18 cellular contexts compared by ENCODE assay signal in the genomic region with DNA sequence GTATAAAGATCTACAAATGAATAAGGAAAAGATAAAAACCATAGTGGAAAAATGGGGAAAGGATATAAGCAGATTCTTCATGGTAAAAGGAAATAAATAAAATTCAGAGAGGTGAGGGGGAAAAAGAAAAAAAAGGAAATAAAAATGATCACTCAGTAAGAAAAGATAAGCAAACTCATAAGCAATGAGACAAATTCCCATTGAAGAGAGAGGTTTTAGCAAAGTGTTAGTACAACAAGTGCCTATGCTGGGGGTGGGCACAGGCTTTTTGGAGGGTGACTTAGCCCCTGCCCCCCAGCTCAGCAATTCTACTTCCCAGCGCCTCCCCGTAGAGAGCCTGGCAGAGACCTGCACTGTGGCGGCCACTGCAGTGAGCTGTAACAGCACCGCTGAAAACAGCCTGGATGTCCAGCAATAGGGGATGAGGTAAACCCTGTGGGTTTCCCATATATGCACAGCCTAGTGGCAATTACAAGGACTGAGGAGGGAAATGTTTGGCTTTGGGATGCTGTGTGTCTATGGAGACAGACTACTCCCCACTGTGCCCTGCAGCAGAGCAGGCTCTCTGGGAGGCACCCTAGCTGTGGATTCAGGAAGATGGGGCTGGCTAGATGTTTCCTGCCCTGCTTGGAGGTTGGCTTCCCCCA. TPM values are rescaled to one million over a fixed set of nuclear protein-coding genes. Genes with fewer than 3 reads are reported as not detected.
DNase-seq lines count a peak whose midpoint lies in the region; ATAC-seq and TF ChIP-seq lines count a peak whose summit lies in the region.
"Had no signal": no experiment of that assay in that cellular context is flagged by ENCODE, and none has a peak within 500 bp of the region (broad histone marks: within the 10 kb centered on the region; RNA-seq: fewer than 3 reads in every experiment).

No MANE protein-coding gene starts in this region.

- DNase-seq in NCI-H82 (lab: John Stamatoyannopoulos, UW) = peak; percentile 12
- DNase-seq in NCI-H82 treated with DMSO at 0.1 percent for 48 hours (lab: John Stamatoyannopoulos, UW; ENCODE audit: unreplicated experiment) = no peak
- peak; percentile 38 for DNase-seq in HT1080 (ENCODE audit: low read depth)
- DNase-seq in chondrocyte (ENCODE audit: low spot score) = no peak
- DNase-seq in posterior vena cava (ENCODE audit: low spot score) = peak; percentile 25
- no peak for DNase-seq in stimulated activated naive CD4-positive, alpha-beta T cell treated with Interleukin-2 at 50 U/mL for 16 hours (lab: John Stamatoyannopoulos, UW)
- no peak for DNase-seq in colonic mucosa
- DNase-seq: activated CD4-positive, alpha-beta T cell treated with anti-CD3 and anti-CD28 coated beads, Interleukin-2, amount 50 U/mL, for 1 hour; activated T-cell treated with anti-CD3 and anti-CD28 coated beads, Interleukin-2, amount 50 U/mL, for 4 hours; cortex of kidney; immature natural killer cell; NCI-H1092 treated with DMSO at 0.1 percent for 48 hours; NCI-H345; stimulated activated CD4-positive, alpha-beta T cell treated with anti-CD3 and anti-CD28 coated beads, Interleukin-4, amount 100 ng/mL, for 24 hours; trophoblast cell had no signal

- peaks cover 8% of the 10 kb centered on the region for H3K4me1 Mint-ChIP-seq in chondrocyte (ENCODE audit: low read depth)
- peaks cover 8% of the 10 kb centered on the region for H3K4me1 Mint-ChIP-seq in activated T-helper 17 cell treated with anti-CD3 and anti-CD28 coated beads, Interleukin-2, amount 50 U/mL, for 72 hours

- no peaks in the 10 kb centered on the region for H3K36me3 ChIP-seq in colonic mucosa
- H3K36me3 ChIP-seq: neutrophil, SJSA1 had no signal

- TF ChIP-seq CTCF in chondrocyte (IDR thresholded peaks at IDR 0.05) (peak; percentile 39), colonic mucosa (IDR thresholded peaks at IDR 0.05) (no peak)

- no peak overlapping the region for H3K4me3 Mint-ChIP-seq in chondrocyte (ENCODE audit: unreplicated experiment)
- no peak overlapping the region for H3K4me3 Mint-ChIP-seq in activated T-helper 17 cell treated with anti-CD3 and anti-CD28 coated beads, Interleukin-2, amount 50 U/mL, for 72 hours
- H3K4me3 Mint-ChIP-seq: activated T-cell treated with anti-CD3 and anti-CD28 coated beads, Interleukin-2, amount 50 U/mL, for 4 hours; immature natural killer cell had no signal

- intact Hi-C loops in posterior vena cava (cut with DNase I) = loop anchor here in 1 of 2 donors (10.0 kb wide), 2 partner anchors 135 to 325 kb away; no protein-coding TSS in a partner anchor
- intact Hi-C loops in colonic mucosa (cut with DNase I) = loop anchor here (10.0 kb wide), 2 partner anchors 215 to 325 kb away; no protein-coding TSS in a partner anchor

- H3K27me3 Mint-ChIP-seq in chondrocyte (ENCODE audit: low read depth) = peaks cover 6% of the 10 kb centered on the region
- H3K27me3 Mint-ChIP-seq in activated T-helper 17 cell treated with anti-CD3 and anti-CD28 coated beads, Interleukin-2, amount 50 U/mL, for 72 hours = peaks cover 5% of the 10 kb centered on the region

- no peaks in the 10 kb centered on the region for H3K36me3 Mint-ChIP-seq in chondrocyte (ENCODE audit: low read depth)
- H3K36me3 Mint-ChIP-seq in activated T-helper 17 cell treated with anti-CD3 and anti-CD28 coated beads, Interleukin-2, amount 50 U/mL, for 72 hours (ENCODE audit: low read depth) = no peaks in the 10 kb centered on the region
- H3K36me3 Mint-ChIP-seq: immature natural killer cell had no signal

- no peaks in the 10 kb centered on the region for H3K27me3 ChIP-seq in colonic mucosa
- H3K27me3 ChIP-seq: SJSA1 had no signal

- H3K9ac ChIP-seq in colonic mucosa (ENCODE audit: low read depth in 2 of 2, low read length in 2 of 2) = no peak overlapping the region

- peaks cover 11% of the 10 kb centered on the region for H3K4me1 ChIP-seq in colonic mucosa

- peaks cover 2% of the 10 kb centered on the region for H3K9me3 Mint-ChIP-seq in chondrocyte (ENCODE audit: low read depth)
- H3K9me3 Mint-ChIP-seq in activated T-helper 17 cell treated with anti-CD3 and anti-CD28 coated beads, Interleukin-2, amount 50 U/mL, for 72 hours = no peaks in the 10 kb centered on the region
- H3K9me3 Mint-ChIP-seq: activated T-cell treated with anti-CD3 and anti-CD28 coated beads, Interleukin-2, amount 50 U/mL, for 4 hours; immature natural killer cell had no signal

- H3K27ac Mint-ChIP-seq in chondrocyte (ENCODE audit: unreplicated experiment) = no peak overlapping the region
- no peak overlapping the region for H3K27ac Mint-ChIP-seq in activated T-helper 17 cell treated with anti-CD3 and anti-CD28 coated beads, Interleukin-2, amount 50 U/mL, for 72 hours
- H3K27ac Mint-ChIP-seq: immature natural killer cell had no signal

- no peak overlapping the region for H3K4me3 ChIP-seq in colonic mucosa
- H3K4me3 ChIP-seq: SJSA1 had no signal

- no peak for ATAC-seq in activated T-helper 17 cell treated with anti-CD3 and anti-CD28 coated beads, Interleukin-2, amount 50 U/mL, for 72 hours (replicated peaks)
- ATAC-seq: activated T-cell treated with anti-CD3 and anti-CD28 coated beads, Interleukin-2, amount 50 U/mL, for 4 hours had no signal

- no peak overlapping the region for H3K27ac ChIP-seq in colonic mucosa
- H3K27ac ChIP-seq: neutrophil, SJSA1 had no signal

- H3K9me3 ChIP-seq in colonic mucosa = no peaks in the 10 kb centered on the region
- H3K9me3 ChIP-seq: neutrophil, SJSA1 had no signal

RNA-seq across cellular contexts. Expression of a gene that starts 23.7 kb away (rescaled TPM):
- total RNA-seq in HT1080 (2014; rRNA removed; shearing (Covaris generic)) = 8.2 and 11.8 TPM in 2 replicates
- 6.0 and 6.2 TPM in 2 replicates for polyA plus RNA-seq in HT1080 (2015; cell fraction: cytosol; rRNA removed)
- 8.3 and 9.8 TPM in 2 replicates for polyA plus RNA-seq in HT1080 (2015; cell fraction: nucleus; rRNA removed)
- total RNA-seq in chondrocyte = 8.4 to 9.0 TPM (median 8.4 TPM) in 3 replicates
- 1 to 10 TPM; 9.4 to 9.8 TPM for total RNA-seq in posterior vena cava
- 10 to 100 TPM; 26.1 to 29.9 TPM for total RNA-seq in activated T-helper 17 cell treated with anti-CD3 and anti-CD28 coated beads, Interleukin-2, amount 50 U/mL, for 72 hours
- total RNA-seq in colonic mucosa = 10 to 100 TPM; 19.4 to 30.8 TPM

Comparison
In these comparisons a context has a peak if more than half of its experiments do, and no peak if none do; other contexts are left out.
1. DNase-seq: peak in NCI-H82 (single experiment), HT1080 (single experiment) and posterior vena cava (single experiment); none in NCI-H82 treated with DMSO at 0.1 percent for 48 hours (single experiment), chondrocyte (single experiment), stimulated activated naive CD4-positive, alpha-beta T cell treated with Interleukin-2 at 50 U/mL for 16 hours (single experiment) and colonic mucosa (single experiment).